ENCODE assay signal across 23 cellular contexts in genomic region chr3:140501770-140502364, GRCh38.
"Had no signal": no experiment of that assay in that cellular context is flagged by ENCODE, and none has a peak within 500 bp of the region (broad histone marks: within the 10 kb centered on the region; RNA-seq: fewer than 3 reads in every experiment).

No MANE protein-coding gene starts in this region.

- ATAC-seq: activated CD8-positive, alpha-beta T cell treated with anti-CD3 and anti-CD28 coated beads, Interleukin-2, amount 10 ng/mL, durations not matched to agents 7 days and 5 days; WTC11 had no signal

- H3K4me1 Mint-ChIP-seq: activated naive CD4-positive, alpha-beta T cell treated with anti-CD3 and anti-CD28 coated beads, Interleukin-2, amount 50 U/mL, for 24 hours; IgD-negative memory B cell had no signal

- DNase-seq: activated CD4-positive, alpha-beta T cell treated with anti-CD3 and anti-CD28 coated beads for 48 hours; activated CD4-positive, alpha-beta T cell treated with anti-CD3 and anti-CD28 coated beads, Interleukin-2, amount 50 U/mL, for 4 hours; activated CD4-positive, CD25-positive, alpha-beta regulatory T cell treated with anti-CD3 and anti-CD28 coated beads, Interleukin-2, amount 50 U/mL, for 72 hours; activated CD8-positive, alpha-beta memory T cell treated with anti-CD3 and anti-CD28 coated beads, Interleukin-2, amount 50 U/mL, for 48 hours; activated CD8-positive, alpha-beta T cell treated with anti-CD3 and anti-CD28 coated beads, Interleukin-2, amount 10 ng/mL, durations not matched to agents 7 days and 5 days; activated effector memory CD4-positive, alpha-beta T cell treated with Interleukin-2 at 50 U/mL for 16 hours; activated naive CD4-positive, alpha-beta T cell; activated T-cell treated with anti-CD3 and anti-CD28 coated beads, Interleukin-2, amount 50 U/mL, for 24 hours; aorta; KG1; NCI-H1092 treated with DMSO at 0.1 percent for 48 hours; NCI-H1417 treated with DMSO at 0.1 percent for 48 hours; NCI-H1694; NCI-H2029 treated with DMSO at 0.1 percent for 48 hours; NCI-H446; NCI-H524; T-helper 1 cell had no signal

- H3K36me3 Mint-ChIP-seq: activated naive CD4-positive, alpha-beta T cell treated with anti-CD3 and anti-CD28 coated beads, Interleukin-2, amount 50 U/mL, for 24 hours; IgD-negative memory B cell; WTC11 had no signal

- H3K27ac Mint-ChIP-seq: activated CD8-positive, alpha-beta T cell treated with anti-CD3 and anti-CD28 coated beads, Interleukin-2, amount 10 ng/mL, durations not matched to agents 7 days and 5 days; activated naive CD4-positive, alpha-beta T cell treated with anti-CD3 and anti-CD28 coated beads, Interleukin-2, amount 50 U/mL, for 24 hours; activated T-cell treated with anti-CD3 and anti-CD28 coated beads, Interleukin-2, amount 50 U/mL, for 24 hours; activated T-helper 1 cell treated with anti-CD3 and anti-CD28 coated beads, Interleukin-12 subunit alpha, Interleukin-12 subunit beta, Interleukin-2, Interleukin-4 antibody, amounts not matched to agents 30 ng/mL and 10 ng/mL and 1 ng/mL, durations not matched to agents 14 hours and 24 hours and 36 hours; T-helper 2 cell treated with Interferon-gamma antibody and Interleukin-4, amounts not matched to agents 5 μg/mL and 100 μg/mL, for 36 hours; WTC11 had no signal

- H3K9me3 Mint-ChIP-seq: activated naive CD4-positive, alpha-beta T cell treated with anti-CD3 and anti-CD28 coated beads, Interleukin-2, amount 50 U/mL, for 24 hours; activated T-cell treated with anti-CD3 and anti-CD28 coated beads, Interleukin-2, amount 50 U/mL, for 24 hours; activated T-helper 1 cell treated with anti-CD3 and anti-CD28 coated beads, Interleukin-12 subunit alpha, Interleukin-12 subunit beta, Interleukin-2, Interleukin-4 antibody, amounts not matched to agents 30 ng/mL and 10 ng/mL and 1 ng/mL, durations not matched to agents 14 hours and 24 hours and 36 hours; T-helper 2 cell treated with Interferon-gamma antibody and Interleukin-4, amounts not matched to agents 5 μg/mL and 100 μg/mL, for 36 hours; WTC11 had no signal

- H3K4me3 ChIP-seq: SK-N-MC had no signal

- H3K27ac ChIP-seq: SK-N-MC had no signal

- H3K4me3 Mint-ChIP-seq: activated CD8-positive, alpha-beta T cell treated with anti-CD3 and anti-CD28 coated beads, Interleukin-2, amount 10 ng/mL, durations not matched to agents 7 days and 5 days; activated naive CD4-positive, alpha-beta T cell treated with anti-CD3 and anti-CD28 coated beads, Interleukin-2, amount 50 U/mL, for 24 hours; activated T-cell treated with anti-CD3 and anti-CD28 coated beads, Interleukin-2, amount 50 U/mL, for 24 hours; activated T-helper 1 cell treated with anti-CD3 and anti-CD28 coated beads, Interleukin-12 subunit alpha, Interleukin-12 subunit beta, Interleukin-2, Interleukin-4 antibody, amounts not matched to agents 30 ng/mL and 10 ng/mL and 1 ng/mL, durations not matched to agents 14 hours and 24 hours and 36 hours; IgD-negative memory B cell; T-helper 2 cell treated with Interferon-gamma antibody and Interleukin-4, amounts not matched to agents 5 μg/mL and 100 μg/mL, for 36 hours; WTC11 had no signal
